17 cellular contexts compared by ENCODE assay signal in the genomic region with DNA sequence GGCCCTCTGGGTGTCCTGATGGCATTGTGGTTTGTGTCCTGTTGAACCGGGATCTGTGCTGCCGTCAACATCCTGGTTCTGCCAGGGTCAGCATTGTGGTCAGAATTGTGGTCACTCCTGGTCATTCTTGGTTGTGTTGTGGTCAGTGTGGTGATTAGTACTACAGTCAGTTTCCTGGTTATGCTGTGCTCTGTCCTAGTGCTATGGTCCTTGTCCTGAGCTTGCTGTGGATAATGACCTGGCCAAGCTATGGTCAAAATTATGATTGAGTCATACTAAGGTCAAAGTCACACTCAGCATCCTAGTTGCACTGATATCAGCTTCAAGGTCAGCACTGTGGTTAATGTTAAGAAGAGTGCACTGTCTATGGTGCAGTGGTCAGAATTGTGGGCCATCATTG. TPM values are rescaled to one million over a fixed set of nuclear protein-coding genes. Genes with fewer than 3 reads are reported as not detected.
"Had no signal": no experiment of that assay in that cellular context is flagged by ENCODE, and none has a peak within 500 bp of the region (broad histone marks: within the 10 kb centered on the region; RNA-seq: fewer than 3 reads in every experiment).

No MANE protein-coding gene starts in this region.

- DNase-seq: activated CD4-positive, alpha-beta T cell treated with anti-CD3 and anti-CD28 coated beads, Interleukin-2, amount 10 ng/mL, durations not matched to agents 7 days and 5 days; activated CD4-positive, CD25-positive, alpha-beta regulatory T cell; activated T-cell treated with anti-CD3 and anti-CD28 coated beads for 4 hours; central memory CD4-positive, alpha-beta T cell; cortex of kidney; effector CD8-positive, alpha-beta T cell; glutamatergic neuron; left colon; stimulated activated CD4-positive, alpha-beta T cell treated with anti-CD3 and anti-CD28 coated beads, Interleukin-15, amount 100 ng/mL, for 24 hours; stimulated activated CD4-positive, alpha-beta T cell treated with anti-CD3 and anti-CD28 coated beads, Interleukin-4, amount 100 ng/mL, for 24 hours; stimulated activated naive CD8-positive, alpha-beta T cell treated with anti-CD3 and anti-CD28 coated beads, Interleukin-15, amount 100 ng/mL, for 72 hours; testis; upper lobe of right lung had no signal

- H3K36me3 Mint-ChIP-seq: natural killer cell treated with Interleukin-12 subunit alpha and Interleukin-12 subunit beta and Interleukin-15 and Interleukin-18, amount 100 ng/mL, for 72 hours had no signal

- H3K9me3 Mint-ChIP-seq: activated T-helper 2 cell treated with anti-CD3 and anti-CD28 coated beads, Interferon-gamma antibody, Interleukin-2, Interleukin-4, amounts not matched to agents 10 μg/mL and 5 μg/mL and 100 μg/mL, durations not matched to agents 14 hours and 24 hours and 36 hours had no signal

- H3K9me3 ChIP-seq: testis had no signal

- ATAC-seq: left colon; natural killer cell treated with Interleukin-12 subunit alpha and Interleukin-12 subunit beta and Interleukin-15 and Interleukin-18, amount 100 ng/mL, for 72 hours; stimulated activated naive CD8-positive, alpha-beta T cell treated with anti-CD3 and anti-CD28 coated beads, Interleukin-15, amount 100 ng/mL, for 72 hours; upper lobe of right lung had no signal

- H3K27ac Mint-ChIP-seq: activated CD4-positive, alpha-beta T cell treated with anti-CD3 and anti-CD28 coated beads, Interleukin-2, amount 10 ng/mL, durations not matched to agents 7 days and 5 days; activated naive CD4-positive, alpha-beta T cell treated with anti-CD3 and anti-CD28 coated beads, Interleukin-2, amount 50 U/mL, for 24 hours; activated T-helper 2 cell treated with anti-CD3 and anti-CD28 coated beads, Interferon-gamma antibody, Interleukin-2, Interleukin-4, amounts not matched to agents 10 μg/mL and 5 μg/mL and 100 μg/mL, durations not matched to agents 14 hours and 24 hours and 36 hours; memory B cell; natural killer cell treated with Interleukin-12 subunit alpha and Interleukin-12 subunit beta and Interleukin-15 and Interleukin-18, amount 100 ng/mL, for 72 hours; stimulated activated naive CD8-positive, alpha-beta T cell treated with anti-CD3 and anti-CD28 coated beads, Interleukin-15, amount 100 ng/mL, for 72 hours had no signal

- H3K27ac ChIP-seq: testis, upper lobe of right lung had no signal

- H3K27me3 ChIP-seq: testis had no signal

- H3K36me3 ChIP-seq: upper lobe of right lung had no signal

- H3K4me3 ChIP-seq: testis, upper lobe of right lung had no signal

- H3K4me3 Mint-ChIP-seq: activated CD4-positive, alpha-beta T cell treated with anti-CD3 and anti-CD28 coated beads, Interleukin-2, amount 10 ng/mL, durations not matched to agents 7 days and 5 days; activated naive CD4-positive, alpha-beta T cell treated with anti-CD3 and anti-CD28 coated beads, Interleukin-2, amount 50 U/mL, for 24 hours; memory B cell; natural killer cell treated with Interleukin-12 subunit alpha and Interleukin-12 subunit beta and Interleukin-15 and Interleukin-18, amount 100 ng/mL, for 72 hours; stimulated activated naive CD8-positive, alpha-beta T cell treated with anti-CD3 and anti-CD28 coated beads, Interleukin-15, amount 100 ng/mL, for 72 hours had no signal

RNA-seq across cellular contexts. Expression of a gene that starts 4.5 kb away (rescaled TPM):
- total RNA-seq: natural killer cell treated with Interleukin-12 subunit alpha and Interleukin-12 subunit beta and Interleukin-15 and Interleukin-18, amount 100 ng/mL, for 72 hours had no signal
